Comparison of ENCODE assay signal across 8 cellular contexts in the genomic region with DNA sequence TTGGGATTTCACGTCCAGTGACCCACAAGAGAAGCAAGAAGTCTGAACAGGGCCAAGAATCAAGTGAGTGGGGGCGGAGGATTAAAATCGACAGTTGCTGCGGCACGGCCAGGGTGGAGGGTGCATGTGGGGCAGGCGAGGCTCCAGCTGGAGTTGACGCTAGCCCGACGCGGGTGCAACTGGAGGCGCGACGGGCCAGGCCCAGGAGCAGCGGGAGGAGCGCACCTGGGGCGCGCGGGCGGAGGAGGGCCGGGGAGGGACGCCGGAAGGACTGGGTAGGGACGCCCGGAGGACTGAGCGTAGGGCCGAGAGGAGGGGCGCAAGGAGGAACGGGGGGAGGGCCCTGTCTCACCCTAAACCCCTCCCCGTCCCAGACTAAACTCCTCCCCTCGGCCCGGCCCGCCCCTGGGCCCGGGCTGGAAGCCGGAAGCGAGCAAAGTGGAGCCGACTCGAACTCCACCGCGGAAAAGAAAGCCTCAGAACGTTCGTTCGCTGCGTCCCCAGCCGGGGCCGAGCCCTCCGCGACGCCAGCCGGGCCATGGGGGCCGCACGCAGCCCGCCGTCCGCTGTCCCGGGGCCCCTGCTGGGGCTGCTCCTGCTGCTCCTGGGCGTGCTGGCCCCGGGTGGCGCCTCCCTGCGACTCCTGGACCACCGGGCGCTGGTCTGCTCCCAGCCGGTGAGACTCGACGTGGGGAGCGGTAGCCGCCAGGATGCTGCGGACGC. TPM values are rescaled to one million over a fixed set of nuclear protein-coding genes. Genes with fewer than 3 reads are reported as not detected.
DNase-seq lines count a peak whose midpoint lies in the region; ATAC-seq and TF ChIP-seq lines count a peak whose summit lies in the region.

A gene with protein sequence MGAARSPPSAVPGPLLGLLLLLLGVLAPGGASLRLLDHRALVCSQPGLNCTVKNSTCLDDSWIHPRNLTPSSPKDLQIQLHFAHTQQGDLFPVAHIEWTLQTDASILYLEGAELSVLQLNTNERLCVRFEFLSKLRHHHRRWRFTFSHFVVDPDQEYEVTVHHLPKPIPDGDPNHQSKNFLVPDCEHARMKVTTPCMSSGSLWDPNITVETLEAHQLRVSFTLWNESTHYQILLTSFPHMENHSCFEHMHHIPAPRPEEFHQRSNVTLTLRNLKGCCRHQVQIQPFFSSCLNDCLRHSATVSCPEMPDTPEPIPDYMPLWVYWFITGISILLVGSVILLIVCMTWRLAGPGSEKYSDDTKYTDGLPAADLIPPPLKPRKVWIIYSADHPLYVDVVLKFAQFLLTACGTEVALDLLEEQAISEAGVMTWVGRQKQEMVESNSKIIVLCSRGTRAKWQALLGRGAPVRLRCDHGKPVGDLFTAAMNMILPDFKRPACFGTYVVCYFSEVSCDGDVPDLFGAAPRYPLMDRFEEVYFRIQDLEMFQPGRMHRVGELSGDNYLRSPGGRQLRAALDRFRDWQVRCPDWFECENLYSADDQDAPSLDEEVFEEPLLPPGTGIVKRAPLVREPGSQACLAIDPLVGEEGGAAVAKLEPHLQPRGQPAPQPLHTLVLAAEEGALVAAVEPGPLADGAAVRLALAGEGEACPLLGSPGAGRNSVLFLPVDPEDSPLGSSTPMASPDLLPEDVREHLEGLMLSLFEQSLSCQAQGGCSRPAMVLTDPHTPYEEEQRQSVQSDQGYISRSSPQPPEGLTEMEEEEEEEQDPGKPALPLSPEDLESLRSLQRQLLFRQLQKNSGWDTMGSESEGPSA (plus strand): TSS at position 447 of the 723 bp plus-strand sequence. CDS start 92 bp downstream, at position 539.

- H3K9me3 ChIP-seq in OCI-LY7 (ENCODE audit: low read length) = no peaks in the 10 kb centered on the region
- H3K9me3 ChIP-seq in mucosa of stomach (ENCODE audit: control insufficient read depth, low read length) = no peaks in the 10 kb centered on the region

- H3K9me3 Mint-ChIP-seq in activated T-cell treated with anti-CD3 and anti-CD28 coated beads, Interleukin-2, amount 50 U/mL, for 24 hours = no peaks in the 10 kb centered on the region

- H3K27ac Mint-ChIP-seq in activated T-cell treated with anti-CD3 and anti-CD28 coated beads, Interleukin-2, amount 50 U/mL, for 24 hours = peak within 1 kb of the TSS; percentile 90

- intact Hi-C loops in OCI-LY7 (cut with micrococcal nuclease; ENCODE audit: unreplicated experiment) = loop anchor here (2.0 kb wide), 1 partner anchor 86 kb away; no protein-coding TSS in a partner anchor

- H3K4me3 ChIP-seq in OCI-LY7 (ENCODE audit: low read depth, low read length, poor library complexity, severe bottlenecking) = peak within 1 kb of the TSS; percentile 92
- peak within 1 kb of the TSS; percentile 57 for H3K4me3 ChIP-seq in mucosa of stomach (ENCODE audit: low read length)

- H3K36me3 Mint-ChIP-seq in activated T-cell treated with anti-CD3 and anti-CD28 coated beads, Interleukin-2, amount 50 U/mL, for 24 hours (ENCODE audit: low read depth) = peaks cover 8% of the 10 kb centered on the region

- no peak for TF ChIP-seq CTCF in OCI-LY7 (conservative IDR thresholded peaks at IDR 0.05; ENCODE audit: low read length)

- H3K79me2 ChIP-seq in OCI-LY7 (ENCODE audit: insufficient read depth, low read depth, low read length) = no peaks in the 10 kb centered on the region

- BruUV-seq in OCI-LY7 (replicated peaks; lab: Mats Ljungman, UMichigan) = no TSS peak

- ATAC-seq in GM21423 (IDR thresholded peaks at IDR 0.05; ENCODE audit: unreplicated experiment) = peak; percentile 88
- ATAC-seq in esophagus mucosa = peak; percentile 99

- H3K4me3 Mint-ChIP-seq in activated T-cell treated with anti-CD3 and anti-CD28 coated beads, Interleukin-2, amount 50 U/mL, for 24 hours = peak within 1 kb of the TSS; percentile 83

- no peaks in the 10 kb centered on the region for H3K27me3 ChIP-seq in mucosa of stomach (ENCODE audit: control insufficient read depth, insufficient read depth, low read length)

- peak within 1 kb of the TSS; percentile 19 for H3K27ac ChIP-seq in OCI-LY7 (ENCODE audit: low read depth, low read length, poor library complexity, severe bottlenecking)

- CTCF ChIA-PET in OCI-LY7 (lab: Charles Lee; ENCODE audit: unreplicated experiment) = no interaction called here

- peak within 1 kb of the TSS; percentile 92 for H3K4me2 ChIP-seq in OCI-LY7 (ENCODE audit: low read length)

- no peaks in the 10 kb centered on the region for H3K27me3 Mint-ChIP-seq in activated T-cell treated with anti-CD3 and anti-CD28 coated beads, Interleukin-2, amount 50 U/mL, for 24 hours

- no peaks in the 10 kb centered on the region for H3K9me2 ChIP-seq in OCI-LY7 (ENCODE audit: insufficient read depth, low read length)

- H3K4me1 Mint-ChIP-seq in activated T-cell treated with anti-CD3 and anti-CD28 coated beads, Interleukin-2, amount 50 U/mL, for 24 hours (ENCODE audit: low read depth) = peaks cover 50% of the 10 kb centered on the region

- POLR2A ChIA-PET in OCI-LY7 (lab: Charles Lee) = interaction anchor here (1.3 kb wide), 1 partner anchor 11 kb away, joined by 3 read pairs; no protein-coding TSS in a partner anchor

- H3K4me1 ChIP-seq in OCI-LY7 (ENCODE audit: insufficient read depth, low read length, poor library complexity, severe bottlenecking) (peaks cover 50% of the 10 kb centered on the region), mucosa of stomach (ENCODE audit: control insufficient read depth, insufficient read depth, low read length) (peaks cover 10% of the 10 kb centered on the region)

- H3K9ac ChIP-seq in mucosa of stomach (ENCODE audit: low read length) = peak within 1 kb of the TSS; percentile 86

- DNase-seq in D341Med (ENCODE audit: low spot score) = peak; percentile 95
- DNase-seq in HuH-7 (ENCODE audit: low spot score) = peak; percentile 92
- DNase-seq in OCI-LY7 (ENCODE audit: low spot score) = peak; percentile 92
- DNase-seq in activated T-cell treated with anti-CD3 and anti-CD28 coated beads, Interleukin-2, amount 50 U/mL, for 24 hours = peak; percentile 98
- DNase-seq in stimulated activated CD8-positive, alpha-beta memory T cell treated with anti-CD3 and anti-CD28 coated beads, Interleukin-4, amount 100 ng/mL, for 48 hours = peak; percentile 96

- no peaks in the 10 kb centered on the region for H3K36me3 ChIP-seq in OCI-LY7 (ENCODE audit: insufficient read depth, low read length)
- no peaks in the 10 kb centered on the region for H3K36me3 ChIP-seq in mucosa of stomach (ENCODE audit: control insufficient read depth, insufficient read depth, low read length)

- H4K20me1 ChIP-seq in OCI-LY7 (ENCODE audit: insufficient read depth, low read length) = peaks cover 5% of the 10 kb centered on the region; the same call in 1 of the 2 replicates

- peak within 1 kb of the TSS; percentile 93 for H2AFZ ChIP-seq in OCI-LY7 (ENCODE audit: low read length)

RNA-seq across cellular contexts. Expression of the gene that starts here (rescaled TPM):
- total RNA-seq in OCI-LY7 (2014; rRNA removed; shearing (Covaris generic)) = 5.5 and 7.8 TPM in 2 replicates
- total RNA-seq in OCI-LY7 (2022) = 10.9 and 12.5 TPM in 2 replicates
- 8.0 TPM for total RNA-seq in esophagus mucosa

Comparison
In these comparisons a context has a peak if more than half of its experiments do, and no peak if none do; other contexts are left out.
1. Peak in every context shown above with its lines: DNase-seq, ATAC-seq, H3K4me3 ChIP-seq and H3K27ac ChIP-seq.